2 cellular contexts compared by ENCODE assay signal in the genomic region with DNA sequence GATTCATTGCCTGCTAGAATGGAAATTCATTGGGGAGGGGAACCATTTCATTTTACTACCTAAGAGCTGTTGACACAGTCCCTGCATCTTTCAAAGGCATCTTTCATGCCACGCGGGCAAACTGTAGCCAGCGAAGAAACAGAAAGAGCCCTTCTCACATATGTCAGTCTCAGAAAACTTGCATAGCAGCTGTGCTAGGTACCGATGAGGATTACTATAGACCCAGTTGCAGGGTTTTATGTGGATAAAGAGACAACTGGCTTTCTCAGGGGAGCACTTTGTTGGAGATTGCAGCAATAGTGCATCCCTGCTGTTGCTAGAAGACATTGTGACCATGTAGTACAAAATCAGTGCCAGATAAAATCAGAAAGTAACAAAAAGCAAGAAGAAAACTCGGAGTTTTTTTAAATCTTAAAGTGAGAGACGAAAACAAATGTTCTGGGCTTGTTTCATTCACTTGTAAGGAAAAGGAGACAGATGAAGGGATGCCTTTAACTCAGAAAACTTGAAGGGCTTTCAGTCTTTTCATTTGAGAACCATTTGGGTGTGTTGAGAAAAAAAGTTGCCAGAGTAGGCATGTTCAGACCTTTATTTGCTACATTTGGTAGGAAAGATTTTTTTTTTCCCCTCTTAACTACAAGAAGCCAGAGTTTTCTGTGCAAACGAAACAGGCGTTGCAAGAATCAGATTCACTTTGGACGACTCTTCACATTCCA.
TF ChIP-seq lines count a peak whose summit lies in the region.

No MANE protein-coding gene starts in this region.

TF ChIP-seq in A549, 52 proteins besides CTCF, POLR2A, EP300 and RAD21:
- no peak for TF ChIP-seq CBX8 (IDR thresholded peaks at IDR 0.05)
- TF ChIP-seq JUN (IDR thresholded peaks at IDR 0.05), result no peak
- no peak for TF ChIP-seq CHD4 (IDR thresholded peaks at IDR 0.05; ENCODE audit: borderline replicate concordance)
- TF ChIP-seq ZNF302 (CRISPR knock-in tag; IDR thresholded peaks at IDR 0.05), result no peak
- TF ChIP-seq HES2 (IDR thresholded peaks at IDR 0.05), result no peak
- TF ChIP-seq CEBPB (IDR thresholded peaks at IDR 0.05), result no peak
- no peak for TF ChIP-seq MAX (IDR thresholded peaks at IDR 0.05)
- no peak for TF ChIP-seq HMGXB4 (CRISPR knock-in tag; IDR thresholded peaks at IDR 0.05; ENCODE audit: borderline replicate concordance)
- no peak for TF ChIP-seq TFCP2L1 (CRISPR knock-in tag; IDR thresholded peaks at IDR 0.05)

TF ChIP-seq in SK-N-SH, 30 proteins besides CTCF, POLR2A, EP300 and RAD21:
- TF ChIP-seq JUND (IDR thresholded peaks at IDR 0.05) (no peak), POLR2AphosphoS5 (IDR thresholded peaks at IDR 0.05; ENCODE audit: low read depth, low read length) (no peak), TEAD4 (IDR thresholded peaks at IDR 0.05; ENCODE audit: borderline replicate concordance, insufficient read depth) (no peak), TAF1 (IDR thresholded peaks at IDR 0.05; ENCODE audit: borderline replicate concordance, low read depth, low read length) (no peak), GABPA (IDR thresholded peaks at IDR 0.05; ENCODE audit: low read depth) (no peak)
- TF ChIP-seq, protein P1, sequence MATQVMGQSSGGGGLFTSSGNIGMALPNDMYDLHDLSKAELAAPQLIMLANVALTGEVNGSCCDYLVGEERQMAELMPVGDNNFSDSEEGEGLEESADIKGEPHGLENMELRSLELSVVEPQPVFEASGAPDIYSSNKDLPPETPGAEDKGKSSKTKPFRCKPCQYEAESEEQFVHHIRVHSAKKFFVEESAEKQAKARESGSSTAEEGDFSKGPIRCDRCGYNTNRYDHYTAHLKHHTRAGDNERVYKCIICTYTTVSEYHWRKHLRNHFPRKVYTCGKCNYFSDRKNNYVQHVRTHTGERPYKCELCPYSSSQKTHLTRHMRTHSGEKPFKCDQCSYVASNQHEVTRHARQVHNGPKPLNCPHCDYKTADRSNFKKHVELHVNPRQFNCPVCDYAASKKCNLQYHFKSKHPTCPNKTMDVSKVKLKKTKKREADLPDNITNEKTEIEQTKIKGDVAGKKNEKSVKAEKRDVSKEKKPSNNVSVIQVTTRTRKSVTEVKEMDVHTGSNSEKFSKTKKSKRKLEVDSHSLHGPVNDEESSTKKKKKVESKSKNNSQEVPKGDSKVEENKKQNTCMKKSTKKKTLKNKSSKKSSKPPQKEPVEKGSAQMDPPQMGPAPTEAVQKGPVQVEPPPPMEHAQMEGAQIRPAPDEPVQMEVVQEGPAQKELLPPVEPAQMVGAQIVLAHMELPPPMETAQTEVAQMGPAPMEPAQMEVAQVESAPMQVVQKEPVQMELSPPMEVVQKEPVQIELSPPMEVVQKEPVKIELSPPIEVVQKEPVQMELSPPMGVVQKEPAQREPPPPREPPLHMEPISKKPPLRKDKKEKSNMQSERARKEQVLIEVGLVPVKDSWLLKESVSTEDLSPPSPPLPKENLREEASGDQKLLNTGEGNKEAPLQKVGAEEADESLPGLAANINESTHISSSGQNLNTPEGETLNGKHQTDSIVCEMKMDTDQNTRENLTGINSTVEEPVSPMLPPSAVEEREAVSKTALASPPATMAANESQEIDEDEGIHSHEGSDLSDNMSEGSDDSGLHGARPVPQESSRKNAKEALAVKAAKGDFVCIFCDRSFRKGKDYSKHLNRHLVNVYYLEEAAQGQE (IDR thresholded peaks at IDR 0.05; ENCODE audit: low read depth, low read length), result no peak
